Comparison of ENCODE assay signal across 8 cellular contexts in genomic region chr16:68800257-68800875, GRCh38. TPM values are rescaled to one million over a fixed set of nuclear protein-coding genes. Genes with fewer than 3 reads are reported as not detected.
DNase-seq lines count a peak whose midpoint lies in the region; ATAC-seq and TF ChIP-seq lines count a peak whose summit lies in the region.

No MANE protein-coding gene starts in this region.

- peaks cover 0 to 15% (median 0%) of the 10 kb centered on the region in 4 donors for H3K4me1 ChIP-seq in tibial nerve

- H3K36me3 ChIP-seq in tibial nerve: no peaks in the 10 kb centered on the region

- TF ChIP-seq CTCF in tibial nerve (IDR thresholded peaks at IDR 0.05): peak; percentile 52 to 77 (median 64)

- no peak for TF ChIP-seq POLR2A in tibial nerve (IDR thresholded peaks at IDR 0.05)

- H3K4me3 Mint-ChIP-seq in natural killer cell treated with Interleukin-12 subunit alpha and Interleukin-12 subunit beta and Interleukin-15 and Interleukin-18, amount 100 ng/mL, for 72 hours: no peak overlapping the region

- no peaks in the 10 kb centered on the region for H3K4me1 Mint-ChIP-seq in natural killer cell treated with Interleukin-12 subunit alpha and Interleukin-12 subunit beta and Interleukin-15 and Interleukin-18, amount 100 ng/mL, for 72 hours (ENCODE audit: low read depth in 2 of 2)

- H3K27me3 ChIP-seq in tibial nerve: no peaks in the 10 kb centered on the region

- no peak for TF ChIP-seq EP300 in tibial nerve (IDR thresholded peaks at IDR 0.05)

- H3K27ac ChIP-seq in epithelial cell of prostate (peak overlapping the region; percentile 71), tibial nerve (peak overlapping the region in 2 of 4 donors; percentile 21 to 66)

- DNase-seq in DMS79 treated with DMSO at 0.1 percent for 48 hours (lab: John Stamatoyannopoulos, UW) (peak; percentile 74), DMS79 (lab: John Stamatoyannopoulos, UW) (no peak), NCI-H345 treated with DMSO at 0.1 percent for 48 hours (lab: John Stamatoyannopoulos, UW; ENCODE audit: unreplicated experiment) (peak; percentile 40), epithelial cell of prostate (ENCODE audit: low read depth, low spot score) (no peak), tibial nerve (ENCODE audit: low spot score in 2 of 2) (peak; percentile 24 to 58)
- DNase-seq in activated CD4-positive, alpha-beta T cell treated with anti-CD3 and anti-CD28 coated beads, Interleukin-2, amount 50 U/mL, for 4 hours: peak; percentile 13
- DNase-seq in natural killer cell treated with Interleukin-12 subunit alpha and Interleukin-12 subunit beta and Interleukin-15 and Interleukin-18, amount 100 ng/mL, for 72 hours (ENCODE audit: low spot score): no peak

- WGBS in tibial nerve, 2 donors: 7 to 10% methylated on average over 5 of the region's 5 CpGs

- no peaks in the 10 kb centered on the region for H3K36me3 Mint-ChIP-seq in natural killer cell treated with Interleukin-12 subunit alpha and Interleukin-12 subunit beta and Interleukin-15 and Interleukin-18, amount 100 ng/mL, for 72 hours

- peak; percentile 45 for ATAC-seq in HG02938 (IDR thresholded peaks at IDR 0.05; ENCODE audit: unreplicated experiment)
- peak; percentile 51 to 69 for ATAC-seq in natural killer cell treated with Interleukin-12 subunit alpha and Interleukin-12 subunit beta and Interleukin-15 and Interleukin-18, amount 100 ng/mL, for 72 hours

- no peaks in the 10 kb centered on the region for H3K9me3 Mint-ChIP-seq in natural killer cell treated with Interleukin-12 subunit alpha and Interleukin-12 subunit beta and Interleukin-15 and Interleukin-18, amount 100 ng/mL, for 72 hours

- no peaks in the 10 kb centered on the region for H3K9me3 ChIP-seq in tibial nerve

- no peak overlapping the region for H3K27ac Mint-ChIP-seq in natural killer cell treated with Interleukin-12 subunit alpha and Interleukin-12 subunit beta and Interleukin-15 and Interleukin-18, amount 100 ng/mL, for 72 hours

- no peak overlapping the region for H3K4me3 ChIP-seq in tibial nerve

- H3K27me3 Mint-ChIP-seq in natural killer cell treated with Interleukin-12 subunit alpha and Interleukin-12 subunit beta and Interleukin-15 and Interleukin-18, amount 100 ng/mL, for 72 hours: peaks cover 6 to 9% of the 10 kb centered on the region in 2 donors

RNA-seq across cellular contexts. Expression of gene TANGO6, which starts 43.0 kb away (rescaled TPM):
- total RNA-seq in natural killer cell treated with Interleukin-12 subunit alpha and Interleukin-12 subunit beta and Interleukin-15 and Interleukin-18, amount 100 ng/mL, for 72 hours: 10 to 100 TPM; 26.6 to 62.3 TPM
- 10 to 100 TPM; 18.4 to 36.0 (median 23.3) TPM for total RNA-seq in tibial nerve

Comparison
In these comparisons a context has a peak if more than half of its experiments do, and no peak if none do; other contexts are left out.
1. DNase-seq: peak in DMS79 treated with DMSO at 0.1 percent for 48 hours (single experiment), NCI-H345 treated with DMSO at 0.1 percent for 48 hours (single experiment), activated CD4-positive, alpha-beta T cell treated with anti-CD3 and anti-CD28 coated beads, Interleukin-2, amount 50 U/mL, for 4 hours (2 of 2) and tibial nerve (2 of 2); none in DMS79 (single experiment), epithelial cell of prostate (single experiment) and natural killer cell treated with Interleukin-12 subunit alpha and Interleukin-12 subunit beta and Interleukin-15 and Interleukin-18, amount 100 ng/mL, for 72 hours (single experiment).